21 cellular contexts compared by ENCODE assay signal in genomic region chr10:62252051-62252450, GRCh38. TPM values are rescaled to one million over a fixed set of nuclear protein-coding genes. Genes with fewer than 3 reads are reported as not detected.
"Had no signal": no experiment of that assay in that cellular context is flagged by ENCODE, and none has a peak within 500 bp of the region (broad histone marks: within the 10 kb centered on the region; RNA-seq: fewer than 3 reads in every experiment).

No MANE protein-coding gene starts in this region.

- DNase-seq: activated CD4-positive, alpha-beta memory T cell treated with anti-CD3 and anti-CD28 coated beads, Interleukin-2, amount 10 ng/mL, durations not matched to agents 7 days and 5 days; activated CD4-positive, alpha-beta T cell treated with anti-CD3 and anti-CD28 coated beads, Interleukin-2, amount 10 ng/mL, durations not matched to agents 24 days and 14 days; activated gamma-delta T cell treated with Interleukin-2 at 50 U/mL for 16 hours; activated T-cell treated with anti-CD3 and anti-CD28 coated beads for 4 hours; anterior cingulate cortex; body of pancreas; effector CD8-positive, alpha-beta T cell; gastrocnemius medialis; hypothalamus; left cardiac atrium; ovary; right cardiac atrium; stimulated activated CD4-positive, alpha-beta T cell treated with anti-CD3 and anti-CD28 coated beads, Interleukin-12 subunit alpha, Interleukin-12 subunit beta, amount 100 ng/mL, for 4 hours; stimulated activated CD4-positive, alpha-beta T cell treated with anti-CD3 and anti-CD28 coated beads, Interleukin-4, amount 100 ng/mL, for 4 hours; stomach had no signal

- ATAC-seq: activated CD4-positive, CD25-positive, alpha-beta regulatory T cell treated with anti-CD3 and anti-CD28 coated beads, Interleukin-2, amount 50 U/mL, for 24 hours; body of pancreas; gastrocnemius medialis; left cardiac atrium; natural killer cell treated with Interleukin-12 subunit alpha and Interleukin-12 subunit beta and Interleukin-15 and Interleukin-18, amount 100 ng/mL, for 72 hours; right cardiac atrium had no signal

- H3K4me3 Mint-ChIP-seq: activated CD4-positive, alpha-beta memory T cell treated with anti-CD3 and anti-CD28 coated beads, Interleukin-2, amount 10 ng/mL, durations not matched to agents 7 days and 5 days; activated CD4-positive, alpha-beta T cell treated with anti-CD3 and anti-CD28 coated beads, Interleukin-2, amount 10 ng/mL, durations not matched to agents 24 days and 14 days; dendritic cell treated with granulocyte-macrophage colony-stimulating factor and Interleukin-4, amounts not matched to agents 40 ng/mL and 50 ng/mL, for 4 days; natural killer cell treated with Interleukin-12 subunit alpha and Interleukin-12 subunit beta and Interleukin-15 and Interleukin-18, amount 100 ng/mL, for 72 hours had no signal

- H3K27ac ChIP-seq: body of pancreas, gastrocnemius medialis, ovary, stomach, suprapubic skin, tibial nerve, VCaP had no signal

- H3K36me3 ChIP-seq: gastrocnemius medialis, ovary, stomach, suprapubic skin, tibial nerve had no signal

- H3K4me1 ChIP-seq: body of pancreas, gastrocnemius medialis, stomach, suprapubic skin, tibial nerve had no signal

- H3K27ac Mint-ChIP-seq: activated CD4-positive, alpha-beta memory T cell treated with anti-CD3 and anti-CD28 coated beads, Interleukin-2, amount 10 ng/mL, durations not matched to agents 7 days and 5 days; dendritic cell treated with granulocyte-macrophage colony-stimulating factor and Interleukin-4, amounts not matched to agents 40 ng/mL and 50 ng/mL, for 4 days had no signal

- H3K27me3 Mint-ChIP-seq: activated CD4-positive, alpha-beta memory T cell treated with anti-CD3 and anti-CD28 coated beads, Interleukin-2, amount 10 ng/mL, durations not matched to agents 7 days and 5 days; activated CD4-positive, alpha-beta T cell treated with anti-CD3 and anti-CD28 coated beads, Interleukin-2, amount 10 ng/mL, durations not matched to agents 24 days and 14 days; dendritic cell treated with granulocyte-macrophage colony-stimulating factor and Interleukin-4, amounts not matched to agents 40 ng/mL and 50 ng/mL, for 4 days; natural killer cell treated with Interleukin-12 subunit alpha and Interleukin-12 subunit beta and Interleukin-15 and Interleukin-18, amount 100 ng/mL, for 72 hours had no signal

- H3K36me3 Mint-ChIP-seq: natural killer cell treated with Interleukin-12 subunit alpha and Interleukin-12 subunit beta and Interleukin-15 and Interleukin-18, amount 100 ng/mL, for 72 hours had no signal

- H3K27me3 ChIP-seq: body of pancreas, gastrocnemius medialis, ovary, stomach, suprapubic skin, tibial nerve had no signal

- H3K9me3 Mint-ChIP-seq: activated CD4-positive, alpha-beta memory T cell treated with anti-CD3 and anti-CD28 coated beads, Interleukin-2, amount 10 ng/mL, durations not matched to agents 7 days and 5 days; dendritic cell treated with granulocyte-macrophage colony-stimulating factor and Interleukin-4, amounts not matched to agents 40 ng/mL and 50 ng/mL, for 4 days; natural killer cell treated with Interleukin-12 subunit alpha and Interleukin-12 subunit beta and Interleukin-15 and Interleukin-18, amount 100 ng/mL, for 72 hours had no signal

- H3K4me3 ChIP-seq: body of pancreas, gastrocnemius medialis, ovary, stomach, suprapubic skin, tibial nerve had no signal

- H3K9me3 ChIP-seq: body of pancreas, gastrocnemius medialis, ovary, stomach, suprapubic skin, tibial nerve had no signal

RNA-seq across cellular contexts. Expression of gene RTKN2, which starts 16.6 kb away (rescaled TPM):
- total RNA-seq: gastrocnemius medialis had no signal
